ENCODE assay signal across 18 cellular contexts in genomic region chr12:102435827-102436436, GRCh38. TPM values are rescaled to one million over a fixed set of nuclear protein-coding genes. Genes with fewer than 3 reads are reported as not detected.
A peak's percentile ranks its signal among the peaks of the same experiment; 100 is the strongest.
DNase-seq lines count a peak whose midpoint lies in the region; ATAC-seq, FAIRE-seq and TF ChIP-seq lines count a peak whose summit lies in the region.
"Had no signal": no experiment of that assay in that cellular context is flagged by ENCODE, and none has a peak within 500 bp of the region (broad histone marks: within the 10 kb centered on the region; RNA-seq: fewer than 3 reads in every experiment).

No MANE protein-coding gene starts in this region.

- H3K27ac ChIP-seq in IMR-90 (ENCODE audit: insufficient read depth, low read length): no peak overlapping the region
- H3K27ac ChIP-seq in K562 (ENCODE audit: extremely low read depth, low read depth, low read length): no peak overlapping the region

- BruUV-seq in IMR-90 (replicated peaks; lab: Mats Ljungman, UMichigan) (no TSS peak), K562 (replicated peaks; lab: Mats Ljungman, UMichigan) (no TSS peak)

- H3K27ac Mint-ChIP-seq in mesothelial cell of epicardium (peak overlapping the region; percentile 57), natural killer cell (no peak overlapping the region)
- H3K27ac Mint-ChIP-seq: CD4-positive, CD25-positive, alpha-beta regulatory T cell had no signal

- H3K23ac ChIP-seq in IMR-90 (ENCODE audit: low read depth, low read length): peak overlapping the region; percentile 26; the same call in 1 of the 2 replicates

- peaks cover 4% of the 10 kb centered on the region for H3K36me3 Mint-ChIP-seq in mesothelial cell of epicardium
- no peaks in the 10 kb centered on the region for H3K36me3 Mint-ChIP-seq in natural killer cell
- H3K36me3 Mint-ChIP-seq: CD4-positive, CD25-positive, alpha-beta regulatory T cell had no signal

- TF ChIP-seq POLR2A in IMR-90 (IDR thresholded peaks at IDR 0.05; ENCODE audit: low read depth, low read length): no peak
- no peak for TF ChIP-seq POLR2A in K562 (conservative IDR thresholded peaks at IDR 0.05)

- H3K14ac ChIP-seq in IMR-90 (replicated peaks; ENCODE audit: low read depth, low read length): 0 out of 2 replicates have a peak overlapping the region, but pooled peaks have one; percentile 57

- H3K4me2 ChIP-seq in IMR-90 (ENCODE audit: low read depth, low read length) (no peak overlapping the region), K562 (ENCODE audit: insufficient read depth, low read length) (no peak overlapping the region)

- peak overlapping the region; percentile 68 for H3K4ac ChIP-seq in IMR-90 (ENCODE audit: low read depth, low read length)

- H4K8ac ChIP-seq in IMR-90 (ENCODE audit: low read depth in 2 of 2, low read length in 2 of 2): peak overlapping the region in 1 of 2 experiments; percentile 52; a peak in 1 of 4 replicates

- peak overlapping the region; percentile 64; the same call in 1 of the 2 replicates for H3K18ac ChIP-seq in IMR-90 (ENCODE audit: low read depth, low read length)

- intact Hi-C loops in IMR-90 (cut with micrococcal nuclease) (no loop called here), K562 (cut with micrococcal nuclease) (no loop called here), natural killer cell (cut with micrococcal nuclease) (no loop called here)

- no peak overlapping the region for H2BK20ac ChIP-seq in IMR-90 (ENCODE audit: low read depth, low read length)

- TF ChIP-seq EP300 in K562 (IDR thresholded peaks at IDR 0.05; ENCODE audit: low read length): no peak

- WGBS in IMR-90 (ENCODE audit: extremely low coverage in 2 of 2, insufficient read length in 1 of 2), 2 experiments: no CpG with 5 or more reads among the region's 4 CpGs
- 77% methylated on average over 4 of the region's 4 CpGs for WGBS in K562 (ENCODE audit: insufficient coverage, low coverage, missing lambda C conversion rate)

- H4K5ac ChIP-seq in IMR-90 (ENCODE audit: low read depth, low read length): no peak overlapping the region

- H3K4me3 ChIP-seq in GM12865 (ENCODE audit: low read depth, low read length) (no peak overlapping the region), IMR-90 (ENCODE audit: insufficient read depth, low read depth, low read length) (no peak overlapping the region), K562 (no peak overlapping the region)
- H3K4me3 ChIP-seq: BLaER1 treated with 17β-estradiol and CSF1 and Interleukin-3, amounts not matched to agents 10 nM and 100 nM had no signal

- dilution Hi-C loops in IMR-90 (cut with HindIII; ENCODE audit: low sequenced_read_pairs, unreplicated experiment): no loop called here

- H3K9ac ChIP-seq in IMR-90 (ENCODE audit: low read depth, low read length) (no peak overlapping the region), K562 (ENCODE audit: insufficient read depth in 1 of 2, low read depth in 2 of 2, low read length in 2 of 2) (no peak overlapping the region)
- H3K9ac ChIP-seq: BLaER1 treated with 17β-estradiol and CSF1 and Interleukin-3, amounts not matched to agents 10 nM and 100 nM had no signal

- no peak overlapping the region for H3K4me3 Mint-ChIP-seq in mesothelial cell of epicardium
- H3K4me3 Mint-ChIP-seq in natural killer cell: no peak overlapping the region
- H3K4me3 Mint-ChIP-seq: CD4-positive, CD25-positive, alpha-beta regulatory T cell had no signal

- H3K4me1 ChIP-seq in IMR-90 (ENCODE audit: control insufficient read depth, insufficient read depth, low read length) (peaks cover 24% of the 10 kb centered on the region), K562 (replicated peaks in 1 of 2; ENCODE audit: control insufficient read depth in 2 of 2, insufficient read depth in 2 of 2, low read length in 2 of 2) (peaks cover 0 to 64% of the 10 kb centered on the region in 2 experiments; a peak in 4 of 5 replicates)

- H4K91ac ChIP-seq in IMR-90 (ENCODE audit: insufficient read depth, low read depth, low read length): no peak overlapping the region

- no peak for TF ChIP-seq RAD21 in IMR-90 (IDR thresholded peaks at IDR 0.05; ENCODE audit: low read length)
- TF ChIP-seq RAD21 in K562 (CRISPR knock-in tag; conservative IDR thresholded peaks at IDR 0.05 in 1 of 2, IDR thresholded peaks at IDR 0.05 in 1 of 2): no peak

- H3K56ac ChIP-seq in IMR-90 (ENCODE audit: extremely low read depth, insufficient read depth, low read length): no peak overlapping the region

- H3K27me3 Mint-ChIP-seq in mesothelial cell of epicardium (ENCODE audit: low read depth) (no peaks in the 10 kb centered on the region), natural killer cell (ENCODE audit: low read depth in 2 of 2) (no peaks in the 10 kb centered on the region)
- H3K27me3 Mint-ChIP-seq: CD4-positive, CD25-positive, alpha-beta regulatory T cell had no signal

- DNase-seq in GM12865 (ENCODE audit: low read depth): peak; percentile 28
- DNase-seq in IMR-90: no peak
- DNase-seq in K562 (ENCODE audit: extremely low read depth in 1 of 4, low spot score in 3 of 4): no peak
- DNase-seq in mesothelial cell of epicardium (ENCODE audit: low spot score in 2 of 2, unreplicated experiment in 2 of 2): no peak
- DNase-seq in NK-92 (lab: John Stamatoyannopoulos, UW; ENCODE audit: unreplicated experiment): no peak
- no peak for DNase-seq in natural killer cell
- DNase-seq: ACHN; CD4-positive, CD25-positive, alpha-beta regulatory T cell; DMS79 treated with DMSO at 0.1 percent for 48 hours; EL had no signal

- no peak overlapping the region for H2BK5ac ChIP-seq in IMR-90 (ENCODE audit: low read depth, low read length, poor library complexity, severe bottlenecking)

- ATAC-seq in IMR-90 (ENCODE audit: low read depth): no peak
- ATAC-seq in K562: no peak
- ATAC-seq in HG03354 (IDR thresholded peaks at IDR 0.05; ENCODE audit: poor library complexity, severe bottlenecking, unreplicated experiment): no peak
- ATAC-seq in HG02763 (IDR thresholded peaks at IDR 0.05; ENCODE audit: unreplicated experiment): no peak
- ATAC-seq in natural killer cell: no peak
- ATAC-seq: HCT116 had no signal

- no peak for FAIRE-seq in K562 (lab: Jason Lieb, UNC)
- FAIRE-seq: G401.6, H54 had no signal

- H3K36me3 ChIP-seq in IMR-90 (ENCODE audit: control insufficient read depth, insufficient read depth, low read length): no peaks in the 10 kb centered on the region
- H3K36me3 ChIP-seq in K562 (ENCODE audit: control insufficient read depth, insufficient read depth, low read length): no peaks in the 10 kb centered on the region; the same call in 1 of the 3 replicates
- H3K36me3 ChIP-seq: BLaER1 treated with 17β-estradiol and CSF1 and Interleukin-3, amounts not matched to agents 10 nM and 100 nM had no signal

- H3K4me1 Mint-ChIP-seq in mesothelial cell of epicardium (peaks cover 55% of the 10 kb centered on the region), natural killer cell (no peaks in the 10 kb centered on the region)
- H3K4me1 Mint-ChIP-seq: CD4-positive, CD25-positive, alpha-beta regulatory T cell had no signal

- H2AK5ac ChIP-seq in IMR-90 (ENCODE audit: low read depth, low read length): no peak overlapping the region

- H3K79me1 ChIP-seq in IMR-90 (ENCODE audit: low read depth in 1 of 2, low read length in 2 of 2): no peaks in the 10 kb centered on the region

- H3K9me1 ChIP-seq in IMR-90 (ENCODE audit: insufficient read depth, low read length) (peaks cover 15% of the 10 kb centered on the region), K562 (ENCODE audit: control insufficient read depth, insufficient read depth, low read length) (no peaks in the 10 kb centered on the region)

- H2AK9ac ChIP-seq in IMR-90 (replicated peaks; ENCODE audit: low read depth, low read length, poor library complexity): no peak overlapping the region

- POLR2A ChIA-PET in IMR-90 (lab: Charles Lee; ENCODE audit: unreplicated experiment): no interaction called here
- POLR2A ChIA-PET in K562 (lab: Yijun Ruan, JAX): no interaction called here

- H2AFZ ChIP-seq in IMR-90 (replicated peaks; ENCODE audit: low read length, poor library complexity) (no peak overlapping the region), K562 (ENCODE audit: low read depth, low read length) (no peak overlapping the region; the same call in 1 of the 2 replicates)

- CTCF ChIA-PET in IMR-90 (lab: Yijun Ruan, JAX): no interaction called here
- CTCF ChIA-PET in K562 (lab: Yijun Ruan, JAX; ENCODE audit: low intra/inter-chr PET ratio): no interaction called here

- no peaks in the 10 kb centered on the region for H3K79me2 ChIP-seq in K562 (ENCODE audit: control insufficient read depth, insufficient read depth, low read length)

- H4K20me1 ChIP-seq in IMR-90 (ENCODE audit: insufficient read depth, low read length) (no peaks in the 10 kb centered on the region), K562 (replicated peaks; ENCODE audit: control insufficient read depth, insufficient read depth, low read length) (no peaks in the 10 kb centered on the region)
- H4K20me1 ChIP-seq: BLaER1 treated with 17β-estradiol and CSF1 and Interleukin-3, amounts not matched to agents 10 nM and 100 nM had no signal

- TF ChIP-seq CTCF in GM12865 (IDR thresholded peaks at IDR 0.05; ENCODE audit: insufficient read depth, low read depth, low read length, missing control alignments) (no peak), IMR-90 (conservative IDR thresholded peaks at IDR 0.05; ENCODE audit: low read depth, low read length) (no peak), K562 (IDR thresholded peaks at IDR 0.05 in 2 of 3, conservative IDR thresholded peaks at IDR 0.05 in 1 of 3; ENCODE audit: insufficient read depth in 2 of 3, low read depth in 1 of 3, low read length in 3 of 3) (no peak), mesothelial cell of epicardium (IDR thresholded peaks at IDR 0.05; ENCODE audit: unreplicated experiment) (no peak), natural killer cell (IDR thresholded peaks at IDR 0.05) (no peak)

- H2BK15ac ChIP-seq in IMR-90 (ENCODE audit: low read depth, low read length): peak overlapping the region; percentile 60; the same call in 1 of the 3 replicates

- H3K9me3 Mint-ChIP-seq in mesothelial cell of epicardium: peaks cover 5% of the 10 kb centered on the region
- H3K9me3 Mint-ChIP-seq in natural killer cell: no peaks in the 10 kb centered on the region

- in situ Hi-C loops in IMR-90 (cut with MboI; ENCODE audit: low sequenced_read_pairs) (no loop called here), K562 (cut with MboI) (no loop called here)

- H3K9me3 ChIP-seq in IMR-90 (ENCODE audit: control insufficient read depth, insufficient read depth, low read length) (no peaks in the 10 kb centered on the region), K562 (replicated peaks; ENCODE audit: control insufficient read depth, insufficient read depth, low read depth, low read length) (no peaks in the 10 kb centered on the region)
- H3K9me3 ChIP-seq: BLaER1 treated with 17β-estradiol and CSF1 and Interleukin-3, amounts not matched to agents 10 nM and 100 nM had no signal

- H3K27me3 ChIP-seq in IMR-90 (ENCODE audit: control insufficient read depth, insufficient read depth, low read length): no peaks in the 10 kb centered on the region
- no peaks in the 10 kb centered on the region for H3K27me3 ChIP-seq in K562 (ENCODE audit: control insufficient read depth in 2 of 2, insufficient read depth in 2 of 2, low read length in 2 of 2)
- H3K27me3 ChIP-seq: BLaER1 treated with 17β-estradiol and CSF1 and Interleukin-3, amounts not matched to agents 10 nM and 100 nM had no signal

- peak overlapping the region; percentile 84 for H2BK120ac ChIP-seq in IMR-90 (ENCODE audit: low read depth, low read length)

RNA-seq across cellular contexts. Expression of gene IGF1, which starts 44.4 kb away (rescaled TPM):
- total RNA-seq in IMR-90 (2012; rRNA removed) (under 0.01 and 0.28 TPM in 2 replicates), K562 (2014; rRNA removed) (2.8 and 4.5 TPM in 2 replicates), K562 (2014; rRNA removed; fragmentation: Illumina TruSeq; extraction: Trizol) (4.0 and 6.5 TPM in 2 replicates), K562 (2015; rRNA removed; fragmentation: Illumina TruSeq; extraction: Trizol) (11.5 and 11.6 TPM in 2 replicates), K562 (2021) (5.5 and 5.9 TPM in 2 replicates), mesothelial cell of epicardium (62.2 to 76.8 TPM (median 66.9 TPM) in 3 replicates), natural killer cell (under 1 TPM in 1 of 3 donors, not detected in 2; 0.48 TPM)
- polyA plus RNA-seq in IMR-90 (2012; rRNA removed) (0.12 and 0.19 TPM in 2 replicates), K562 (2011; rRNA removed) (3.7 and 4.4 TPM in 2 replicates), K562 (2014; fragmentation: Illumina TruSeq; extraction: Trizol) (4.2 and 5.5 TPM in 2 replicates), K562 (2014; fragmentation: Nextera tagmentation; extraction: Ambion mirVana) (10 to 100 TPM in 1 of 2 experiments, 1 to 10 TPM in 1; 8.3 to 13.9 TPM), K562 (2014; rRNA removed) (4.1 and 7.1 TPM in 2 replicates)
- 0.19 TPM in 1 of 2 replicates, not detected in the other for polyA plus RNA-seq in IMR-90 (2012; cell fraction: cytosol; rRNA removed)
- 0.16 TPM in 1 of 2 replicates, not detected in the other for polyA plus RNA-seq in IMR-90 (2012; cell fraction: nucleus; rRNA removed; ENCODE audit: low replicate concordance)
- 13.0 and 14.3 TPM in 2 replicates for total RNA-seq in K562 (2011; cell fraction: chromatin; rRNA removed; ENCODE audit: low replicate concordance)
- total RNA-seq in K562 (2011; cell fraction: nucleolus; rRNA removed): 2.6 and 6.8 TPM in 2 replicates
- 9.0 and 10.3 TPM in 2 replicates for total RNA-seq in K562 (2011; cell fraction: nucleoplasm; rRNA removed)
- polyA plus RNA-seq in K562 (2011; cell fraction: cytosol; rRNA removed): 4.6 and 7.0 TPM in 2 replicates
- 0.87 and 3.0 TPM in 2 replicates for polyA plus RNA-seq in K562 (2011; cell fraction: nucleus; rRNA removed)
- 7.3 and 18.9 TPM in 2 replicates for polyA plus RNA-seq in K562 (2012)
- 4.9 and 5.4 TPM in 2 replicates for polyA minus RNA-seq in K562 (2011; rRNA and poly(A)+ RNA removed)
- 0.73 and 1.2 TPM in 2 replicates for polyA minus RNA-seq in K562 (2011; cell fraction: cytosol; rRNA and poly(A)+ RNA removed)
- polyA minus RNA-seq in K562 (2011; cell fraction: nucleus; rRNA and poly(A)+ RNA removed): 2.2 and 2.4 TPM in 2 replicates
- total RNA-seq: A172; CD4-positive, CD25-positive, alpha-beta regulatory T cell; HT-29 had no signal
- polyA plus RNA-seq: CD4-positive, CD25-positive, alpha-beta regulatory T cell had no signal
